In the genomic region with DNA sequence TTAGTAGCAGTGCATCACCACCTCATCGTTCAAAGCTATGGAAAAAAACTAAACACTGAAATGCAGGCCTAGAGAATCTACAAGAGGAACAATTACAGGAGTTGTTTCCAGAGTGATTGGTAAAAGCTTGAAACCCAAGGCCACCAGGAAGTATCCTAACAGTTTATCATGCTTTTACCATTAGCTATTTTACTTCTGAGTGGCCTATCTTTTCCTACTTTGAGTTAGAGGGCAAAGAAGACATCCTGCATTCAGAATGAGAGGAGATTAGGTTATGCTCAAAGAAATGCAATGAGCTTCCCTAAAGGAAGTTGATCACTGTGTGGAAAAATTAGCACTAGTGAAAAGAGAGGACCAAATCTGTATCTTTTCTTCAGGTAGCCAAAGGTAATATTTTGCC, we compare ENCODE assay signal across 29 cellular contexts.
DNase-seq lines count a peak whose midpoint lies in the region; ATAC-seq and TF ChIP-seq lines count a peak whose summit lies in the region.
"Had no signal": no experiment of that assay in that cellular context is flagged by ENCODE, and none has a peak within 500 bp of the region (broad histone marks: within the 10 kb centered on the region; RNA-seq: fewer than 3 reads in every experiment).

No MANE protein-coding gene starts in this region.

- no peak for TF ChIP-seq EP300 in sigmoid colon (IDR thresholded peaks at IDR 0.05)

- H3K9me3 ChIP-seq in right atrium auricular region (no peaks in the 10 kb centered on the region), sigmoid colon (no peaks in the 10 kb centered on the region)
- H3K9me3 ChIP-seq: A549, breast epithelium, colonic mucosa, esophagus squamous epithelium had no signal

- TF ChIP-seq CTCF in right atrium auricular region (IDR thresholded peaks at IDR 0.05) (no peak), sigmoid colon (IDR thresholded peaks at IDR 0.05) (no peak), nephron progenitor cell (IDR thresholded peaks at IDR 0.05) (no peak)

- WGBS in sigmoid colon, 2 donors, result 84% methylated on average over 1 of the region's 1 CpG

- H3K27ac ChIP-seq in right atrium auricular region (peak overlapping the region; percentile 1 to 3), sigmoid colon (peak overlapping the region in 3 of 4 donors; percentile 5 to 38 (median 21))
- H3K27ac ChIP-seq: A549, colonic mucosa, RWPE1, SK-N-MC had no signal

- H3K27me3 Mint-ChIP-seq in nephron progenitor cell (ENCODE audit: low read depth, poor library complexity), result peaks cover 3% of the 10 kb centered on the region
- H3K27me3 Mint-ChIP-seq: activated B cell treated with CpG ODN at 0.5 μM for 24 hours; effector memory CD8-positive, alpha-beta T cell; naive B cell; progenitor cell of endocrine pancreas; stimulated activated memory B cell treated with anti-CD40 and anti-IgM and Interleukin-4, amounts not matched to agents 10 μg/mL and 1 μg/mL and 100 μg/mL, for 72 hours had no signal

- H3K27me3 ChIP-seq in right atrium auricular region, result no peaks in the 10 kb centered on the region
- H3K27me3 ChIP-seq in sigmoid colon, result no peaks in the 10 kb centered on the region
- H3K27me3 ChIP-seq: breast epithelium, colonic mucosa, esophagus squamous epithelium had no signal

- no peak overlapping the region for H3K4me3 Mint-ChIP-seq in nephron progenitor cell
- H3K4me3 Mint-ChIP-seq: activated B cell treated with CpG ODN at 0.5 μM for 24 hours; activated CD4-positive, alpha-beta T cell treated with anti-CD3 and anti-CD28 coated beads, Interleukin-2, amount 10 ng/mL, durations not matched to agents 7 days and 5 days; effector memory CD8-positive, alpha-beta T cell; naive B cell; stimulated activated memory B cell treated with anti-CD40 and anti-IgM and Interleukin-4, amounts not matched to agents 10 μg/mL and 1 μg/mL and 100 μg/mL, for 72 hours had no signal

- DNase-seq in right atrium auricular region (ENCODE audit: low spot score), result no peak
- no peak for DNase-seq in left ventricle myocardium superior
- no peak for DNase-seq in left colon
- DNase-seq in sigmoid colon, result no peak
- no peak for DNase-seq in nephron progenitor cell
- DNase-seq in COR-L47 (lab: John Stamatoyannopoulos, UW), result no peak
- no peak for DNase-seq in NCI-H128 (lab: John Stamatoyannopoulos, UW; ENCODE audit: unreplicated experiment)
- DNase-seq: activated B cell treated with CpG ODN at 0.5 μM for 24 hours; activated CD4-positive, alpha-beta T cell treated with anti-CD3 and anti-CD28 coated beads, Interleukin-2, amount 10 ng/mL, durations not matched to agents 7 days and 5 days; anterior cingulate cortex; colonic mucosa; DMS79 treated with DMSO at 0.1 percent for 48 hours; effector memory CD8-positive, alpha-beta T cell; esophagus squamous epithelium; GDM1; naive B cell; NCI-H1105; NCI-H187 treated with DMSO at 0.1 percent for 48 hours; NCI-H2171; NCI-H510A; OCI-M1 had no signal

- H3K9me3 Mint-ChIP-seq in nephron progenitor cell, result no peaks in the 10 kb centered on the region
- H3K9me3 Mint-ChIP-seq: activated B cell treated with CpG ODN at 0.5 μM for 24 hours; activated CD4-positive, alpha-beta T cell treated with anti-CD3 and anti-CD28 coated beads, Interleukin-2, amount 10 ng/mL, durations not matched to agents 7 days and 5 days; activated naive CD4-positive, alpha-beta T cell treated with anti-CD3 and anti-CD28 coated beads, Interleukin-2, amount 50 U/mL, for 72 hours; effector memory CD8-positive, alpha-beta T cell; naive B cell; stimulated activated memory B cell treated with anti-CD40 and anti-IgM and Interleukin-4, amounts not matched to agents 10 μg/mL and 1 μg/mL and 100 μg/mL, for 72 hours had no signal

- peaks cover 16% of the 10 kb centered on the region for H3K36me3 Mint-ChIP-seq in nephron progenitor cell (ENCODE audit: low read depth)
- H3K36me3 Mint-ChIP-seq: activated naive CD4-positive, alpha-beta T cell treated with anti-CD3 and anti-CD28 coated beads, Interleukin-2, amount 50 U/mL, for 72 hours; naive B cell; stimulated activated memory B cell treated with anti-CD40 and anti-IgM and Interleukin-4, amounts not matched to agents 10 μg/mL and 1 μg/mL and 100 μg/mL, for 72 hours had no signal

- H3K36me3 ChIP-seq in right atrium auricular region (no peaks in the 10 kb centered on the region), sigmoid colon (no peaks in the 10 kb centered on the region)
- H3K36me3 ChIP-seq: breast epithelium, colonic mucosa had no signal

- H3K4me1 ChIP-seq in right atrium auricular region (peaks cover 0 to 60% of the 10 kb centered on the region in 2 donors), sigmoid colon (peaks cover 0 to 48% (median 43%) of the 10 kb centered on the region in 4 donors)
- H3K4me1 ChIP-seq: breast epithelium, colonic mucosa had no signal

- TF ChIP-seq POLR2A in sigmoid colon (IDR thresholded peaks at IDR 0.05), result no peak

- intact Hi-C loops in left ventricle myocardium superior (cut with micrococcal nuclease) (no loop called here), left colon (cut with DNase I, micrococcal nuclease) (no loop called here), sigmoid colon (cut with DNase I) (no loop called here)

- H3K4me3 ChIP-seq in right atrium auricular region, result no peak overlapping the region
- no peak overlapping the region for H3K4me3 ChIP-seq in sigmoid colon
- H3K4me3 ChIP-seq: A549, breast epithelium, colonic mucosa, esophagus squamous epithelium, SK-N-MC had no signal

- H3K27ac Mint-ChIP-seq in nephron progenitor cell, result no peak overlapping the region
- H3K27ac Mint-ChIP-seq: activated B cell treated with CpG ODN at 0.5 μM for 24 hours; activated CD4-positive, alpha-beta T cell treated with anti-CD3 and anti-CD28 coated beads, Interleukin-2, amount 10 ng/mL, durations not matched to agents 7 days and 5 days; activated naive CD4-positive, alpha-beta T cell treated with anti-CD3 and anti-CD28 coated beads, Interleukin-2, amount 50 U/mL, for 72 hours; effector memory CD8-positive, alpha-beta T cell; stimulated activated memory B cell treated with anti-CD40 and anti-IgM and Interleukin-4, amounts not matched to agents 10 μg/mL and 1 μg/mL and 100 μg/mL, for 72 hours had no signal

- ATAC-seq in left ventricle myocardium superior (no peak), left colon (peak; percentile 5), HG03469 (IDR thresholded peaks at IDR 0.05; ENCODE audit: unreplicated experiment) (no peak)
- ATAC-seq: A549; activated naive CD4-positive, alpha-beta T cell treated with anti-CD3 and anti-CD28 coated beads, Interleukin-2, amount 50 U/mL, for 72 hours; effector memory CD8-positive, alpha-beta T cell; stimulated activated memory B cell treated with anti-CD40 and anti-IgM and Interleukin-4, amounts not matched to agents 10 μg/mL and 1 μg/mL and 100 μg/mL, for 72 hours had no signal

- peaks cover 4% of the 10 kb centered on the region for H3K4me1 Mint-ChIP-seq in nephron progenitor cell
- H3K4me1 Mint-ChIP-seq: activated B cell treated with CpG ODN at 0.5 μM for 24 hours; activated CD4-positive, alpha-beta T cell treated with anti-CD3 and anti-CD28 coated beads, Interleukin-2, amount 10 ng/mL, durations not matched to agents 7 days and 5 days; naive B cell; stimulated activated memory B cell treated with anti-CD40 and anti-IgM and Interleukin-4, amounts not matched to agents 10 μg/mL and 1 μg/mL and 100 μg/mL, for 72 hours had no signal
